In the genomic region with DNA sequence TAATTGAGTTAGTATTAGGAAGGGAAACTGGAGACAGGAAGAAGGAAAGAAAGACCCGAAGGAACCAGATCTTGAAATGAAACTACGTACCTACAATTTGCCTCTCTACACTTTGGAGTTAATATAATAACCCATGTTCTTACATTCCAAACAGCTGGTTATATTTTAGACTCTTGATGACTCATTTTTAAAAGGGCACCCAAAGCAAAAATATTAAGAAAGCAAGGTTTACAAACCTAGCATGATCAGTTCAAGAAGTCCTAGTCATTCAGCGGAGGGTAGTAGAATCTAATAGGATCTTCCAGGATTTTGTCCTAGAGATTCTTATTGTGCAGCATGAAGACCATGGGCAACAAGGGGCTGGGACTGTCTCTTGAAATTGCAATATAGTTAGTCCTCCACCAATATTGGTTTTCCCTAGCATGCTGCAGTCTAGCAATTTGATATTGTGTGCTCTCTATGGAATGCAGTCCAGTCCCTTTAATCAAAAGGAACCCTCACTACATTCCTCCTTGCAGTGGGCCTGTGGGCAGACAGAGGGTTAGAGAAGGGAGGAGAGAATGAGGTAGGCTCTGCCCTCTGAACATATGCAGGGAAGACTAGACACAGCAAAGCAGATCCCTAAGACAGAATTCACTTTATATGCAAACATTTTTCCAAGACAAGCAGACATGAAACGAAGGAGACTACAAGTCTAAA, we compare ENCODE assay signal across 24 cellular contexts.
DNase-seq lines count a peak whose midpoint lies in the region; ATAC-seq and TF ChIP-seq lines count a peak whose summit lies in the region.
"Had no signal": no experiment of that assay in that cellular context is flagged by ENCODE, and none has a peak within 500 bp of the region (broad histone marks: within the 10 kb centered on the region; RNA-seq: fewer than 3 reads in every experiment).

No MANE protein-coding gene starts in this region.

- no peak overlapping the region for H3K56ac ChIP-seq in H9 (ENCODE audit: insufficient read length, low read depth, low read length)

- H3K9me3 Mint-ChIP-seq in H9 = no peaks in the 10 kb centered on the region
- no peaks in the 10 kb centered on the region for H3K9me3 Mint-ChIP-seq in endodermal cell
- H3K9me3 Mint-ChIP-seq: activated naive CD8-positive, alpha-beta T cell treated with anti-CD3 and anti-CD28 coated beads for 36 hours had no signal

- H4K5ac ChIP-seq in H9 (ENCODE audit: insufficient read length, low read depth, low read length) = no peak overlapping the region

- H3K9ac ChIP-seq in H9 (ENCODE audit: extremely low read depth, insufficient read length, low read length) (no peak overlapping the region), mesenchymal stem cell (ENCODE audit: low read length) (peak overlapping the region; percentile 30), endodermal cell (ENCODE audit: extremely low read depth, low read length, poor library complexity, severe bottlenecking) (no peak overlapping the region)

- no peak for TF ChIP-seq CTCF in H9 (conservative IDR thresholded peaks at IDR 0.05)
- TF ChIP-seq CTCF in endodermal cell (conservative IDR thresholded peaks at IDR 0.05) = no peak

- H2BK12ac ChIP-seq in H9 (ENCODE audit: insufficient read length, low read depth, low read length) = no peak overlapping the region
- H2BK12ac ChIP-seq in mesenchymal stem cell (ENCODE audit: low read length in 2 of 2) = no peak overlapping the region

- H3K27ac ChIP-seq in H9 (ENCODE audit: insufficient read length, low read depth, low read length) = no peak overlapping the region
- H3K27ac ChIP-seq in mesenchymal stem cell (ENCODE audit: low read length, poor library complexity, severe bottlenecking) = peak overlapping the region; percentile 70
- H3K27ac ChIP-seq in endodermal cell (ENCODE audit: low read depth, low read length) = no peak overlapping the region
- H3K27ac ChIP-seq: dorsolateral prefrontal cortex had no signal

- H3K27me3 ChIP-seq in H9 (ENCODE audit: insufficient read depth, low read length) = no peaks in the 10 kb centered on the region
- no peaks in the 10 kb centered on the region for H3K27me3 ChIP-seq in mesenchymal stem cell (ENCODE audit: control insufficient read depth in 1 of 2, insufficient read depth in 1 of 2, low read length in 2 of 2)
- H3K27me3 ChIP-seq in endodermal cell (ENCODE audit: control insufficient read depth, insufficient read depth, low read length, poor library complexity, severe bottlenecking) = no peaks in the 10 kb centered on the region
- H3K27me3 ChIP-seq: BE2C had no signal

- no peaks in the 10 kb centered on the region for H3K36me3 Mint-ChIP-seq in H9 (ENCODE audit: insufficient read depth in 1 of 3, low read depth in 3 of 3)
- no peaks in the 10 kb centered on the region for H3K36me3 Mint-ChIP-seq in endodermal cell (ENCODE audit: low read depth)
- H3K36me3 Mint-ChIP-seq: activated CD8-positive, alpha-beta memory T cell treated with anti-CD3 and anti-CD28 coated beads, Interleukin-2, amount 10 ng/mL, durations not matched to agents 7 days and 5 days; activated naive CD8-positive, alpha-beta T cell treated with anti-CD3 and anti-CD28 coated beads for 36 hours; natural killer cell treated with Interleukin-12 subunit alpha and Interleukin-12 subunit beta and Interleukin-15 and Interleukin-18, amount 100 ng/mL, for 72 hours; type B pancreatic cell had no signal

- no peak overlapping the region for H2AK5ac ChIP-seq in H9 (ENCODE audit: insufficient read length, low read length)
- no peak overlapping the region for H2AK5ac ChIP-seq in mesenchymal stem cell (ENCODE audit: low read length, severe bottlenecking)

- H3K27ac Mint-ChIP-seq in H9 (no peak overlapping the region), endodermal cell (no peak overlapping the region)
- H3K27ac Mint-ChIP-seq: activated CD4-positive, alpha-beta T cell treated with anti-CD3 and anti-CD28 coated beads for 36 hours; activated CD8-positive, alpha-beta memory T cell treated with anti-CD3 and anti-CD28 coated beads, Interleukin-2, amount 10 ng/mL, durations not matched to agents 7 days and 5 days; activated naive CD8-positive, alpha-beta T cell treated with anti-CD3 and anti-CD28 coated beads for 36 hours; natural killer cell treated with Interleukin-12 subunit alpha and Interleukin-12 subunit beta and Interleukin-15 and Interleukin-18, amount 100 ng/mL, for 72 hours; type B pancreatic cell had no signal

- H3K4me1 ChIP-seq in H9 (ENCODE audit: insufficient read depth, low read length) = no peaks in the 10 kb centered on the region
- H3K4me1 ChIP-seq in mesenchymal stem cell (ENCODE audit: control insufficient read depth, insufficient read depth, low read depth, low read length) = peaks cover 2% of the 10 kb centered on the region
- H3K4me1 ChIP-seq in endodermal cell (ENCODE audit: control insufficient read depth, insufficient read depth, low read length) = no peaks in the 10 kb centered on the region
- H3K4me1 ChIP-seq: BE2C had no signal

- H3K9me3 ChIP-seq in H9 (ENCODE audit: control insufficient read depth, low read depth, low read length) (no peaks in the 10 kb centered on the region), mesenchymal stem cell (ENCODE audit: control insufficient read depth, low read length) (no peaks in the 10 kb centered on the region), endodermal cell (ENCODE audit: control insufficient read depth, low read length) (no peaks in the 10 kb centered on the region)
- H3K9me3 ChIP-seq: BE2C had no signal

- H3K23ac ChIP-seq in H9 (ENCODE audit: insufficient read length, low read depth, low read length) (no peak overlapping the region), mesenchymal stem cell (ENCODE audit: low read length in 2 of 2) (no peak overlapping the region)

- H2BK5ac ChIP-seq in H9 (ENCODE audit: insufficient read length, low read length) = no peak overlapping the region
- no peak overlapping the region for H2BK5ac ChIP-seq in mesenchymal stem cell (ENCODE audit: low read depth, low read length, poor library complexity, severe bottlenecking)

- no CpG with 5 or more reads among the region's 4 CpGs for WGBS in H9 (ENCODE audit: extremely low coverage, insufficient read length, low lambda C conversion rate)
- WGBS in mesenchymal stem cell = 100% methylated on average over 1 of the region's 4 CpGs
- 95 to 100% methylated on average over 2 to 4 of the region's 4 CpGs for WGBS in endodermal cell (ENCODE audit: insufficient coverage in 1 of 2, insufficient read length in 1 of 2), 2 experiments

- no peaks in the 10 kb centered on the region for H3K23me2 ChIP-seq in H9 (ENCODE audit: insufficient read length, low read depth, low read length, poor library complexity, severe bottlenecking)

- H3K18ac ChIP-seq in H9 (ENCODE audit: insufficient read length, low read depth, low read length) (no peak overlapping the region), mesenchymal stem cell (ENCODE audit: low read depth in 1 of 2, low read length in 2 of 2) (peak overlapping the region in 1 of 2 experiments; percentile 11)

- H3K4me1 Mint-ChIP-seq in H9 = peaks cover 6 to 11% of the 10 kb centered on the region in 2 experiments
- no peaks in the 10 kb centered on the region for H3K4me1 Mint-ChIP-seq in endodermal cell
- H3K4me1 Mint-ChIP-seq: activated CD8-positive, alpha-beta memory T cell treated with anti-CD3 and anti-CD28 coated beads, Interleukin-2, amount 10 ng/mL, durations not matched to agents 7 days and 5 days; activated naive CD8-positive, alpha-beta T cell treated with anti-CD3 and anti-CD28 coated beads for 36 hours had no signal

- H4K91ac ChIP-seq in H9 (ENCODE audit: insufficient read length, low read depth, low read length) (no peak overlapping the region), mesenchymal stem cell (ENCODE audit: low read length) (no peak overlapping the region)

- no peak overlapping the region for H2AFZ ChIP-seq in H9 (ENCODE audit: low read length)
- no peak overlapping the region for H2AFZ ChIP-seq in mesenchymal stem cell (ENCODE audit: low read depth, low read length)

- H4K8ac ChIP-seq in H9 (replicated peaks; ENCODE audit: insufficient read length, low read depth, low read length) (no peak overlapping the region), mesenchymal stem cell (ENCODE audit: low read length) (no peak overlapping the region)

- ATAC-seq in HG02798 (IDR thresholded peaks at IDR 0.05; ENCODE audit: poor library complexity, unreplicated experiment) (no peak), HG03469 (IDR thresholded peaks at IDR 0.05; ENCODE audit: unreplicated experiment) (no peak)
- ATAC-seq: activated CD4-positive, alpha-beta T cell treated with anti-CD3 and anti-CD28 coated beads for 36 hours; activated CD8-positive, alpha-beta memory T cell treated with anti-CD3 and anti-CD28 coated beads, Interleukin-2, amount 10 ng/mL, durations not matched to agents 7 days and 5 days; left cardiac atrium; natural killer cell treated with Interleukin-12 subunit alpha and Interleukin-12 subunit beta and Interleukin-15 and Interleukin-18, amount 100 ng/mL, for 72 hours had no signal

- H3K4ac ChIP-seq in H9 (ENCODE audit: low read depth, low read length) = no peak overlapping the region
- H3K4ac ChIP-seq in mesenchymal stem cell (ENCODE audit: low read depth in 1 of 2, low read length in 2 of 2) = no peak overlapping the region

- H3K4me2 ChIP-seq in H9 (ENCODE audit: insufficient read depth, insufficient read length, low read length) = no peak overlapping the region
- peak overlapping the region; percentile 35 for H3K4me2 ChIP-seq in mesenchymal stem cell (ENCODE audit: low read length, poor library complexity, severe bottlenecking)

- no peak overlapping the region for H3T11ph ChIP-seq in H9 (ENCODE audit: low read length)

- no peak overlapping the region for H3K4me3 Mint-ChIP-seq in H9
- H3K4me3 Mint-ChIP-seq in endodermal cell = no peak overlapping the region
- H3K4me3 Mint-ChIP-seq: activated CD4-positive, alpha-beta T cell treated with anti-CD3 and anti-CD28 coated beads for 36 hours; activated CD8-positive, alpha-beta memory T cell treated with anti-CD3 and anti-CD28 coated beads, Interleukin-2, amount 10 ng/mL, durations not matched to agents 7 days and 5 days; activated naive CD8-positive, alpha-beta T cell treated with anti-CD3 and anti-CD28 coated beads for 36 hours; natural killer cell treated with Interleukin-12 subunit alpha and Interleukin-12 subunit beta and Interleukin-15 and Interleukin-18, amount 100 ng/mL, for 72 hours; type B pancreatic cell had no signal

- H2BK15ac ChIP-seq in H9 (ENCODE audit: low read depth, low read length) = peak overlapping the region; percentile 24; the same call in 1 of the 2 replicates
- no peak overlapping the region for H2BK15ac ChIP-seq in mesenchymal stem cell (ENCODE audit: low read depth, poor library complexity, severe bottlenecking)

- no peak overlapping the region for H2BK20ac ChIP-seq in H9 (ENCODE audit: low read depth, low read length, poor library complexity, severe bottlenecking)

- H3K36me3 ChIP-seq in mesenchymal stem cell (ENCODE audit: control insufficient read depth in 1 of 2, insufficient read depth in 2 of 2, low read depth in 1 of 2, low read length in 2 of 2) (no peaks in the 10 kb centered on the region), endodermal cell (ENCODE audit: control insufficient read depth, insufficient read depth, low read length) (no peaks in the 10 kb centered on the region)
- H3K36me3 ChIP-seq: BE2C had no signal

- H3K27me3 Mint-ChIP-seq in H9 (ENCODE audit: low read depth) = no peaks in the 10 kb centered on the region
- H3K27me3 Mint-ChIP-seq in endodermal cell (ENCODE audit: insufficient read depth) = no peaks in the 10 kb centered on the region
- H3K27me3 Mint-ChIP-seq: activated CD4-positive, alpha-beta T cell treated with anti-CD3 and anti-CD28 coated beads for 36 hours; activated CD8-positive, alpha-beta memory T cell treated with anti-CD3 and anti-CD28 coated beads, Interleukin-2, amount 10 ng/mL, durations not matched to agents 7 days and 5 days; activated naive CD8-positive, alpha-beta T cell treated with anti-CD3 and anti-CD28 coated beads for 36 hours; type B pancreatic cell had no signal

- H3K79me1 ChIP-seq in H9 (ENCODE audit: insufficient read depth, low read depth, low read length, poor library complexity, severe bottlenecking) (no peaks in the 10 kb centered on the region), mesenchymal stem cell (replicated peaks; ENCODE audit: low read length, poor library complexity, severe bottlenecking) (no peaks in the 10 kb centered on the region)

- no peaks in the 10 kb centered on the region for H3K79me2 ChIP-seq in H9 (ENCODE audit: insufficient read depth, low read length)

- no peak for DNase-seq in H9
- DNase-seq in astrocyte of the hippocampus (ENCODE audit: low read depth, low spot score) = peak; percentile 41
- no peak for DNase-seq in mesenchymal stem cell
- no peak for DNase-seq in endodermal cell
- DNase-seq in NCI-H1436 treated with DMSO at 0.1 percent for 48 hours (lab: John Stamatoyannopoulos, UW) = no peak
- DNase-seq: activated CD4-positive, alpha-beta T cell treated with anti-CD3 and anti-CD28 coated beads for 36 hours; activated CD8-positive, alpha-beta memory T cell treated with anti-CD3 and anti-CD28 coated beads, Interleukin-2, amount 10 ng/mL, durations not matched to agents 7 days and 5 days; activated naive CD8-positive, alpha-beta T cell treated with anti-CD3 and anti-CD28 coated beads for 36 hours; BE2C; COR-L47; DND-41; dorsolateral prefrontal cortex; H7; left cardiac atrium; NCI-H1417 treated with DMSO at 0.1 percent for 48 hours; NCI-H2171; NCI-H526; posterior cingulate gyrus; stimulated activated naive CD4-positive, alpha-beta T cell; SW 1271 had no signal

- no peak overlapping the region for H2BK120ac ChIP-seq in H9 (ENCODE audit: low read depth, low read length, poor library complexity, severe bottlenecking)
- H2BK120ac ChIP-seq in mesenchymal stem cell (ENCODE audit: low read depth, low read length) = no peak overlapping the region

- H3K4me3 ChIP-seq in mesenchymal stem cell (ENCODE audit: insufficient read depth in 1 of 2, low read depth in 1 of 2, low read length in 2 of 2) (peak overlapping the region in 1 of 2 experiments; percentile 2), endodermal cell (ENCODE audit: low read length) (no peak overlapping the region)
- H3K4me3 ChIP-seq: dorsolateral prefrontal cortex had no signal

- H3K14ac ChIP-seq in H9 (ENCODE audit: insufficient read depth, low read length) (no peak overlapping the region), mesenchymal stem cell (ENCODE audit: low read length in 2 of 2) (no peak overlapping the region)

- no peaks in the 10 kb centered on the region for H4K20me1 ChIP-seq in H9 (ENCODE audit: control insufficient read depth, insufficient read depth, insufficient read length)
